ENCODE assay signal across 1 cellular context in the genomic region with DNA sequence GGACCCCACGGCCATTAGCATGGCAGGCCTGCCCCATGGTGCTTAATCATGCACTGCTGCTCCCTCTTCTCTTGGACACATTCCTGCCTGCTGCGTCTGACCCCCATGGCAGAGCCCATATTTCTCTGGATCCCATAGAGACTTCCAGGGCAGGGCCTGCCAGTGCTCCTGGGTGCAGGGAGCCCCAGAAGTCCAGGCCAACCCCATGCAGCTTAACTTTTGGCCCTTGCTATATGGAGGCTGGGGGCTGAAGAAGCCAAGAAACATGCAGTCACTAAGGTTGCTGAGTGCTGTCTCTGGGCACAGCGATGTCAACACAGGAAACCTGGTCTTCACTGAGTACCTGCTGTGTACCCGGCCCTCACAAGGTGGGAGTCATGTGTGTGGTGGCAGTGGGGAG.
TF ChIP-seq lines count a peak whose summit lies in the region.

No MANE protein-coding gene starts in this region.

TF ChIP-seq in H1, 55 proteins besides CTCF, POLR2A, EP300 and RAD21:
- TF ChIP-seq, protein P1, sequence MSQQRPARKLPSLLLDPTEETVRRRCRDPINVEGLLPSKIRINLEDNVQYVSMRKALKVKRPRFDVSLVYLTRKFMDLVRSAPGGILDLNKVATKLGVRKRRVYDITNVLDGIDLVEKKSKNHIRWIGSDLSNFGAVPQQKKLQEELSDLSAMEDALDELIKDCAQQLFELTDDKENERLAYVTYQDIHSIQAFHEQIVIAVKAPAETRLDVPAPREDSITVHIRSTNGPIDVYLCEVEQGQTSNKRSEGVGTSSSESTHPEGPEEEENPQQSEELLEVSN (IDR thresholded peaks at IDR 0.05), result no peak
- TF ChIP-seq SP1 (IDR thresholded peaks at IDR 0.05; ENCODE audit: low read depth, low read length), result no peak
- no peak for TF ChIP-seq ATF3 (IDR thresholded peaks at IDR 0.05; ENCODE audit: insufficient read depth, low read depth, low read length)
- no peak for TF ChIP-seq KDM1A (IDR thresholded peaks at IDR 0.05; ENCODE audit: borderline replicate concordance, low read length)
- no peak for TF ChIP-seq TBP (IDR thresholded peaks at IDR 0.05; ENCODE audit: low read depth, low read length)
- TF ChIP-seq TAF1 (IDR thresholded peaks at IDR 0.05; ENCODE audit: low read depth, low read length), result no peak
- no peak for TF ChIP-seq EGR1 (IDR thresholded peaks at IDR 0.05; ENCODE audit: borderline replicate concordance, low read depth, low read length)
- no peak for TF ChIP-seq KDM5A (IDR thresholded peaks at IDR 0.05; ENCODE audit: low read length)
- no peak for TF ChIP-seq HDAC6 (IDR thresholded peaks at IDR 0.05; ENCODE audit: low read depth, low read length)
- TF ChIP-seq ZNF274 (IDR thresholded peaks at IDR 0.05; ENCODE audit: borderline replicate concordance, extremely low read depth, low read length), result no peak
- TF ChIP-seq, protein P2, sequence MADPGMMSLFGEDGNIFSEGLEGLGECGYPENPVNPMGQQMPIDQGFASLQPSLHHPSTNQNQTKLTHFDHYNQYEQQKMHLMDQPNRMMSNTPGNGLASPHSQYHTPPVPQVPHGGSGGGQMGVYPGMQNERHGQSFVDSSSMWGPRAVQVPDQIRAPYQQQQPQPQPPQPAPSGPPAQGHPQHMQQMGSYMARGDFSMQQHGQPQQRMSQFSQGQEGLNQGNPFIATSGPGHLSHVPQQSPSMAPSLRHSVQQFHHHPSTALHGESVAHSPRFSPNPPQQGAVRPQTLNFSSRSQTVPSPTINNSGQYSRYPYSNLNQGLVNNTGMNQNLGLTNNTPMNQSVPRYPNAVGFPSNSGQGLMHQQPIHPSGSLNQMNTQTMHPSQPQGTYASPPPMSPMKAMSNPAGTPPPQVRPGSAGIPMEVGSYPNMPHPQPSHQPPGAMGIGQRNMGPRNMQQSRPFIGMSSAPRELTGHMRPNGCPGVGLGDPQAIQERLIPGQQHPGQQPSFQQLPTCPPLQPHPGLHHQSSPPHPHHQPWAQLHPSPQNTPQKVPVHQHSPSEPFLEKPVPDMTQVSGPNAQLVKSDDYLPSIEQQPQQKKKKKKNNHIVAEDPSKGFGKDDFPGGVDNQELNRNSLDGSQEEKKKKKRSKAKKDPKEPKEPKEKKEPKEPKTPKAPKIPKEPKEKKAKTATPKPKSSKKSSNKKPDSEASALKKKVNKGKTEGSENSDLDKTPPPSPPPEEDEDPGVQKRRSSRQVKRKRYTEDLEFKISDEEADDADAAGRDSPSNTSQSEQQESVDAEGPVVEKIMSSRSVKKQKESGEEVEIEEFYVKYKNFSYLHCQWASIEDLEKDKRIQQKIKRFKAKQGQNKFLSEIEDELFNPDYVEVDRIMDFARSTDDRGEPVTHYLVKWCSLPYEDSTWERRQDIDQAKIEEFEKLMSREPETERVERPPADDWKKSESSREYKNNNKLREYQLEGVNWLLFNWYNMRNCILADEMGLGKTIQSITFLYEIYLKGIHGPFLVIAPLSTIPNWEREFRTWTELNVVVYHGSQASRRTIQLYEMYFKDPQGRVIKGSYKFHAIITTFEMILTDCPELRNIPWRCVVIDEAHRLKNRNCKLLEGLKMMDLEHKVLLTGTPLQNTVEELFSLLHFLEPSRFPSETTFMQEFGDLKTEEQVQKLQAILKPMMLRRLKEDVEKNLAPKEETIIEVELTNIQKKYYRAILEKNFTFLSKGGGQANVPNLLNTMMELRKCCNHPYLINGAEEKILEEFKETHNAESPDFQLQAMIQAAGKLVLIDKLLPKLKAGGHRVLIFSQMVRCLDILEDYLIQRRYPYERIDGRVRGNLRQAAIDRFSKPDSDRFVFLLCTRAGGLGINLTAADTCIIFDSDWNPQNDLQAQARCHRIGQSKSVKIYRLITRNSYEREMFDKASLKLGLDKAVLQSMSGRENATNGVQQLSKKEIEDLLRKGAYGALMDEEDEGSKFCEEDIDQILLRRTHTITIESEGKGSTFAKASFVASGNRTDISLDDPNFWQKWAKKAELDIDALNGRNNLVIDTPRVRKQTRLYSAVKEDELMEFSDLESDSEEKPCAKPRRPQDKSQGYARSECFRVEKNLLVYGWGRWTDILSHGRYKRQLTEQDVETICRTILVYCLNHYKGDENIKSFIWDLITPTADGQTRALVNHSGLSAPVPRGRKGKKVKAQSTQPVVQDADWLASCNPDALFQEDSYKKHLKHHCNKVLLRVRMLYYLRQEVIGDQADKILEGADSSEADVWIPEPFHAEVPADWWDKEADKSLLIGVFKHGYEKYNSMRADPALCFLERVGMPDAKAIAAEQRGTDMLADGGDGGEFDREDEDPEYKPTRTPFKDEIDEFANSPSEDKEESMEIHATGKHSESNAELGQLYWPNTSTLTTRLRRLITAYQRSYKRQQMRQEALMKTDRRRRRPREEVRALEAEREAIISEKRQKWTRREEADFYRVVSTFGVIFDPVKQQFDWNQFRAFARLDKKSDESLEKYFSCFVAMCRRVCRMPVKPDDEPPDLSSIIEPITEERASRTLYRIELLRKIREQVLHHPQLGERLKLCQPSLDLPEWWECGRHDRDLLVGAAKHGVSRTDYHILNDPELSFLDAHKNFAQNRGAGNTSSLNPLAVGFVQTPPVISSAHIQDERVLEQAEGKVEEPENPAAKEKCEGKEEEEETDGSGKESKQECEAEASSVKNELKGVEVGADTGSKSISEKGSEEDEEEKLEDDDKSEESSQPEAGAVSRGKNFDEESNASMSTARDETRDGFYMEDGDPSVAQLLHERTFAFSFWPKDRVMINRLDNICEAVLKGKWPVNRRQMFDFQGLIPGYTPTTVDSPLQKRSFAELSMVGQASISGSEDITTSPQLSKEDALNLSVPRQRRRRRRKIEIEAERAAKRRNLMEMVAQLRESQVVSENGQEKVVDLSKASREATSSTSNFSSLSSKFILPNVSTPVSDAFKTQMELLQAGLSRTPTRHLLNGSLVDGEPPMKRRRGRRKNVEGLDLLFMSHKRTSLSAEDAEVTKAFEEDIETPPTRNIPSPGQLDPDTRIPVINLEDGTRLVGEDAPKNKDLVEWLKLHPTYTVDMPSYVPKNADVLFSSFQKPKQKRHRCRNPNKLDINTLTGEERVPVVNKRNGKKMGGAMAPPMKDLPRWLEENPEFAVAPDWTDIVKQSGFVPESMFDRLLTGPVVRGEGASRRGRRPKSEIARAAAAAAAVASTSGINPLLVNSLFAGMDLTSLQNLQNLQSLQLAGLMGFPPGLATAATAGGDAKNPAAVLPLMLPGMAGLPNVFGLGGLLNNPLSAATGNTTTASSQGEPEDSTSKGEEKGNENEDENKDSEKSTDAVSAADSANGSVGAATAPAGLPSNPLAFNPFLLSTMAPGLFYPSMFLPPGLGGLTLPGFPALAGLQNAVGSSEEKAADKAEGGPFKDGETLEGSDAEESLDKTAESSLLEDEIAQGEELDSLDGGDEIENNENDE (IDR thresholded peaks at IDR 0.05; ENCODE audit: insufficient replicate concordance, low read length), result no peak
- TF ChIP-seq PHF8 (conservative IDR thresholded peaks at IDR 0.05; ENCODE audit: low read depth, low read length), result no peak
- TF ChIP-seq BCL11A (IDR thresholded peaks at IDR 0.05; ENCODE audit: low read depth in 2 of 2, low read length in 2 of 2), result no peak
- no peak for TF ChIP-seq TAF7 (optimal IDR thresholded peaks at IDR 0.05; ENCODE audit: borderline replicate concordance, low read depth, low read length)
- no peak for TF ChIP-seq FOSL1 (IDR thresholded peaks at IDR 0.05; ENCODE audit: insufficient read depth, low read depth, low read length)
- no peak for TF ChIP-seq SUZ12 (IDR thresholded peaks at IDR 0.05; ENCODE audit: low read length)
TF ChIP-seq in H1: peak in this region for 0.
